In genomic region chr17:1181769-1182137, GRCh38 we compare ENCODE assay signal across 14 cellular contexts. TPM values are rescaled to one million over a fixed set of nuclear protein-coding genes. Genes with fewer than 3 reads are reported as not detected.
DNase-seq lines count a peak whose midpoint lies in the region; ATAC-seq and TF ChIP-seq lines count a peak whose summit lies in the region.
"Had no signal": no experiment of that assay in that cellular context is flagged by ENCODE, and none has a peak within 500 bp of the region (broad histone marks: within the 10 kb centered on the region; RNA-seq: fewer than 3 reads in every experiment).

No MANE protein-coding gene starts in this region.

- H3K4me3 ChIP-seq in WERI-Rb-1 (ENCODE audit: low read depth, low read length) (no peak overlapping the region), mesenchymal stem cell (ENCODE audit: insufficient read depth in 1 of 2, low read depth in 1 of 2, low read length in 2 of 2) (no peak overlapping the region), esophagus squamous epithelium (no peak overlapping the region)
- H3K4me3 ChIP-seq: esophagus muscularis mucosa had no signal

- H3K9me3 ChIP-seq in WERI-Rb-1 (ENCODE audit: severe bottlenecking) (no peaks in the 10 kb centered on the region), mesenchymal stem cell (ENCODE audit: control insufficient read depth, low read length) (no peaks in the 10 kb centered on the region), esophagus squamous epithelium (no peaks in the 10 kb centered on the region)
- H3K9me3 ChIP-seq: esophagus muscularis mucosa, SK-N-SH had no signal

- H3K36me3 ChIP-seq in WERI-Rb-1 (no peaks in the 10 kb centered on the region), mesenchymal stem cell (ENCODE audit: control insufficient read depth in 1 of 2, insufficient read depth in 2 of 2, low read depth in 1 of 2, low read length in 2 of 2) (no peaks in the 10 kb centered on the region), esophagus squamous epithelium (no peaks in the 10 kb centered on the region)
- H3K36me3 ChIP-seq: esophagus muscularis mucosa had no signal

- TF ChIP-seq CTCF in WERI-Rb-1 (IDR thresholded peaks at IDR 0.05; ENCODE audit: low read depth, low read length) (no peak), esophagus squamous epithelium (IDR thresholded peaks at IDR 0.05) (no peak)

- H3K18ac ChIP-seq in mesenchymal stem cell (ENCODE audit: low read depth in 1 of 2, low read length in 2 of 2): peak overlapping the region; percentile 52 to 58

- H3K4me1 ChIP-seq in mesenchymal stem cell (ENCODE audit: control insufficient read depth, insufficient read depth, low read depth, low read length): peaks cover 59% of the 10 kb centered on the region
- peaks cover 35 to 77% (median 43%) of the 10 kb centered on the region in 3 donors for H3K4me1 ChIP-seq in esophagus squamous epithelium

- H4K91ac ChIP-seq in mesenchymal stem cell (ENCODE audit: low read length): peak overlapping the region; percentile 84

- peak overlapping the region; percentile 66 for H4K8ac ChIP-seq in mesenchymal stem cell (ENCODE audit: low read length)

- H2AK5ac ChIP-seq in mesenchymal stem cell (ENCODE audit: low read length, severe bottlenecking): no peak overlapping the region

- H3K14ac ChIP-seq in mesenchymal stem cell (ENCODE audit: low read length in 2 of 2): no peak overlapping the region

- peak overlapping the region; percentile 19 for H2AFZ ChIP-seq in mesenchymal stem cell (ENCODE audit: low read depth, low read length)

- peak overlapping the region in 1 of 2 experiments; percentile 53 for H3K4ac ChIP-seq in mesenchymal stem cell (ENCODE audit: low read depth in 1 of 2, low read length in 2 of 2)

- ATAC-seq in HG02642 (IDR thresholded peaks at IDR 0.05; ENCODE audit: poor library complexity, unreplicated experiment) (peak; percentile 22), GM19455 (IDR thresholded peaks at IDR 0.05; ENCODE audit: unreplicated experiment) (no peak), GM21717 (IDR thresholded peaks at IDR 0.05; ENCODE audit: unreplicated experiment) (no peak), GM19023 (IDR thresholded peaks at IDR 0.05; ENCODE audit: unreplicated experiment) (no peak)
- ATAC-seq: CD8-positive, alpha-beta T cell; left ventricle myocardium superior had no signal

- WGBS in mesenchymal stem cell: 28% methylated on average over 11 of the region's 12 CpGs
- WGBS in esophagus squamous epithelium, 2 donors: 61 to 84% methylated on average over 8 to 12 of the region's 12 CpGs

- H2BK120ac ChIP-seq in mesenchymal stem cell (ENCODE audit: low read depth, low read length): no peak overlapping the region

- H3K27ac ChIP-seq in WERI-Rb-1: peak overlapping the region; percentile 82
- H3K27ac ChIP-seq in mesenchymal stem cell (ENCODE audit: low read length, poor library complexity, severe bottlenecking): no peak overlapping the region
- no peak overlapping the region for H3K27ac ChIP-seq in esophagus squamous epithelium

- no peak overlapping the region for H2BK15ac ChIP-seq in mesenchymal stem cell (ENCODE audit: low read depth, poor library complexity, severe bottlenecking)

- H3K4me2 ChIP-seq in mesenchymal stem cell (ENCODE audit: low read length, poor library complexity, severe bottlenecking): no peak overlapping the region
- H3K4me2 ChIP-seq: SK-N-SH had no signal

- peak; percentile 24 for DNase-seq in EL
- no peak for DNase-seq in WERI-Rb-1
- peak; percentile 87 for DNase-seq in mesenchymal stem cell
- no peak for DNase-seq in esophagus squamous epithelium (lab: John Stamatoyannopoulos, UW)
- DNase-seq: activated CD4-positive, alpha-beta T cell treated with anti-CD3 and anti-CD28 coated beads, Interleukin-2, amount 50 U/mL, for 48 hours; amniotic stem cell; left ventricle myocardium superior; SK-N-SH had no signal

- no peak for TF ChIP-seq POLR2A in esophagus squamous epithelium (IDR thresholded peaks at IDR 0.05)

- peaks cover 3% of the 10 kb centered on the region for H3K79me1 ChIP-seq in mesenchymal stem cell (replicated peaks; ENCODE audit: low read length, poor library complexity, severe bottlenecking)

- H3K27me3 ChIP-seq in WERI-Rb-1 (ENCODE audit: insufficient read depth, low read depth, severe bottlenecking) (no peaks in the 10 kb centered on the region), mesenchymal stem cell (ENCODE audit: control insufficient read depth in 1 of 2, insufficient read depth in 1 of 2, low read length in 2 of 2) (no peaks in the 10 kb centered on the region), esophagus squamous epithelium (peaks cover 0 to 43% (median 0%) of the 10 kb centered on the region in 4 donors)
- H3K27me3 ChIP-seq: esophagus muscularis mucosa had no signal

- intact Hi-C loops in esophagus squamous epithelium (cut with DNase I): loop anchor here (5.0 kb wide), 1 partner anchor 54 kb away; no protein-coding TSS in a partner anchor

- no peak overlapping the region for H3K23ac ChIP-seq in mesenchymal stem cell (ENCODE audit: low read length in 2 of 2)

- H2BK12ac ChIP-seq in mesenchymal stem cell (ENCODE audit: low read length in 2 of 2): no peak overlapping the region

- H3K9ac ChIP-seq in mesenchymal stem cell (ENCODE audit: low read length): no peak overlapping the region
- H3K9ac ChIP-seq: SK-N-SH had no signal

- H2BK5ac ChIP-seq in mesenchymal stem cell (ENCODE audit: low read depth, low read length, poor library complexity, severe bottlenecking): no peak overlapping the region

RNA-seq across cellular contexts. Expression of gene ABR, which starts 2.0 kb away (rescaled TPM):
- polyA plus RNA-seq in mesenchymal stem cell (2013, experiment 1 of 2): 57.4 TPM
- 56.4 TPM for polyA plus RNA-seq in mesenchymal stem cell (2013, experiment 2 of 2)
- 100 to 1,000 TPM in 1 of 4 donors, 10 to 100 TPM in 3; 62.1 to 248 (median 75.5) TPM for total RNA-seq in esophagus squamous epithelium

Comparison
In these comparisons a context has a peak if more than half of its experiments do, and no peak if none do; other contexts are left out.
1. DNase-seq: peak in EL (single experiment) and mesenchymal stem cell (single experiment); none in WERI-Rb-1 (single experiment) and esophagus squamous epithelium (single experiment).